ENCODE assay signal across 1 cellular context in genomic region chr4:673349-674091, GRCh38.
TF ChIP-seq lines count a peak whose summit lies in the region.

No MANE protein-coding gene starts in this region.

TF ChIP-seq in GM23338, 12 proteins besides CTCF, POLR2A, EP300 and RAD21 (continued from another document):
- no peak for TF ChIP-seq ZNF462 (CRISPR knock-in tag; IDR thresholded peaks at IDR 0.05)
